ENCODE assay signal across 9 cellular contexts in the genomic region with DNA sequence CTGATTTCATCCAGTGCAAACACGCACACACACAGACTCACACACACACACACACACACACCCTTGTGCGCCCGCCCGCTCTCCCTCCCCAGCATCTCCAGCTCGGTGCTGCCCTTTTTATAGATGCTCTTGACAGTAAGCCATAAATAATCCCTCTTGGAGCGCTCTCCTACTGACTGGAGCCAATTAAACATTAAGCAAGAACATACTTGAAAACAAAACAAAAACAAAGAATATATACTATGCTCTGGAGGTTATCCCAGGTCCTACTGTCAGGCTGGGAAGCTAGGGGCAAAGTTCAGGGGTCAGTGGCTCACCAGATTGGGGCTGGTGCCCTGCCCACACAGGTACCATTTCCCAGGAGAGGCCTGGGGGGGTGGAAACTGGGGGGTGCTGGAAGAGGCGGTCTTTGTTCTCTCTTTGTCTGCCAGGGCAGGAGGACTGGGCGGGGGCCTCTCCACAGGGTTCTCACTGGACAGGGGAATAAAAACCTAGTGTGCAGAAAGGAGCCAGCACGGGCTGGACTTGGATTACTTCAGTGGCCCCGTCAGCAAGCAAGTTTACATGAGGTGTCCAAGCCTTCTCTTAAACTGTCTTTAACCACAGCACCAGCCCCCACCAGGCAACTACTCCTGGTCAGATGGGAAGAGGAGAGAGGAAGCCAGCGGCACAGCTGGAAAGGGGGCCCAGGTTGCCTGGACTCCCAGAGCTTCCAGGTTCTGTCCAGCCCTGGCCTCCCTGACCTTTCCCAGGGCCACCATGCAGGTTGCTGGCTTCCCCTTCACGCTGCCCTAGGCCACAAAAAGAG. TPM values are rescaled to one million over a fixed set of nuclear protein-coding genes. Genes with fewer than 3 reads are reported as not detected.
DNase-seq lines count a peak whose midpoint lies in the region; TF ChIP-seq lines count a peak whose summit lies in the region.
"Had no signal": no experiment of that assay in that cellular context is flagged by ENCODE, and none has a peak within 500 bp of the region (broad histone marks: within the 10 kb centered on the region; RNA-seq: fewer than 3 reads in every experiment).

No MANE protein-coding gene starts in this region.

- peak overlapping the region; percentile 17 to 29 for H3K9ac ChIP-seq in stomach smooth muscle (ENCODE audit: low read length in 2 of 2)

- H3K27ac ChIP-seq in hepatocyte (peak overlapping the region; percentile 97), stomach smooth muscle (ENCODE audit: low read length) (peak overlapping the region; percentile 80)

- in situ Hi-C loops in KBM-7 (cut with MboI; ENCODE audit: low pct_unique_long_range_greater_than_20kb, low sequenced_read_pairs): no loop called here

- DNase-seq in activated naive CD8-positive, alpha-beta T cell treated with anti-CD3 and anti-CD28 coated beads for 36 hours: no peak
- DNase-seq in SHP77 treated with DMSO at 0.1 percent for 48 hours (lab: John Stamatoyannopoulos, UW) (peak; percentile 72), hepatocyte (ENCODE audit: low spot score) (peak; percentile 91), 8988T (no peak), KBM-7 (no peak)
- no peak for DNase-seq in stimulated activated CD4-positive, alpha-beta T cell treated with anti-CD3 and anti-CD28 coated beads, Interleukin-4, amount 100 ng/mL, for 1 hour
- DNase-seq: CD4-positive, CD25-positive, alpha-beta regulatory T cell had no signal

- H3K4me3 Mint-ChIP-seq in activated naive CD8-positive, alpha-beta T cell: no peak overlapping the region
- H3K4me3 Mint-ChIP-seq in activated naive CD8-positive, alpha-beta T cell treated with anti-CD3 and anti-CD28 coated beads for 36 hours: no peak overlapping the region
- H3K4me3 Mint-ChIP-seq: CD4-positive, CD25-positive, alpha-beta regulatory T cell had no signal

- H3K9me3 Mint-ChIP-seq in activated naive CD8-positive, alpha-beta T cell (ENCODE audit: low read depth): no peaks in the 10 kb centered on the region
- H3K9me3 Mint-ChIP-seq in activated naive CD8-positive, alpha-beta T cell treated with anti-CD3 and anti-CD28 coated beads for 36 hours: no peaks in the 10 kb centered on the region
- H3K9me3 Mint-ChIP-seq: CD4-positive, CD25-positive, alpha-beta regulatory T cell had no signal

- no peaks in the 10 kb centered on the region for H3K9me2 ChIP-seq in hepatocyte (replicated peaks; ENCODE audit: insufficient read depth)

- peaks cover 34% of the 10 kb centered on the region for H3K79me2 ChIP-seq in hepatocyte

- H3K36me3 ChIP-seq in hepatocyte (replicated peaks; ENCODE audit: insufficient read depth, low read depth): no peaks in the 10 kb centered on the region
- peaks cover 3 to 5% of the 10 kb centered on the region in 2 donors for H3K36me3 ChIP-seq in stomach smooth muscle (ENCODE audit: control insufficient read depth in 2 of 2, insufficient read depth in 2 of 2, low read length in 2 of 2)

- no peak for TF ChIP-seq CTCF in hepatocyte (IDR thresholded peaks at IDR 0.05; ENCODE audit: poor library complexity)

- H3K27me3 ChIP-seq in hepatocyte (no peaks in the 10 kb centered on the region), stomach smooth muscle (ENCODE audit: control insufficient read depth in 1 of 2, insufficient read depth in 2 of 2, low read length in 2 of 2) (no peaks in the 10 kb centered on the region)

- H3K9me3 ChIP-seq in hepatocyte (ENCODE audit: low read depth) (no peaks in the 10 kb centered on the region), stomach smooth muscle (ENCODE audit: control insufficient read depth in 2 of 2, low read length in 2 of 2) (no peaks in the 10 kb centered on the region)

- no peak overlapping the region for H3K4me3 ChIP-seq in hepatocyte
- H3K4me3 ChIP-seq in stomach smooth muscle (ENCODE audit: low read length in 2 of 2): peak overlapping the region; percentile 29 to 40

- 14% methylated on average over 12 of the region's 12 CpGs for WGBS in hepatocyte (ENCODE audit: low lambda C conversion rate, missing lambda C conversion rate)

- H3K27me3 Mint-ChIP-seq in activated naive CD8-positive, alpha-beta T cell: no peaks in the 10 kb centered on the region
- H3K27me3 Mint-ChIP-seq in activated naive CD8-positive, alpha-beta T cell treated with anti-CD3 and anti-CD28 coated beads for 36 hours: no peaks in the 10 kb centered on the region
- H3K27me3 Mint-ChIP-seq: CD4-positive, CD25-positive, alpha-beta regulatory T cell had no signal

- no peak overlapping the region for H2AFZ ChIP-seq in hepatocyte

- no peaks in the 10 kb centered on the region for H3K36me3 Mint-ChIP-seq in activated naive CD8-positive, alpha-beta T cell
- H3K36me3 Mint-ChIP-seq in activated naive CD8-positive, alpha-beta T cell treated with anti-CD3 and anti-CD28 coated beads for 36 hours: peaks cover 2% of the 10 kb centered on the region

- H3K4me1 ChIP-seq in hepatocyte (ENCODE audit: insufficient read depth) (peaks cover 97% of the 10 kb centered on the region), stomach smooth muscle (ENCODE audit: control insufficient read depth, insufficient read depth, low read length) (peaks cover 69% of the 10 kb centered on the region)

- peak overlapping the region; percentile 61 for H3K27ac Mint-ChIP-seq in activated naive CD8-positive, alpha-beta T cell
- no peak overlapping the region for H3K27ac Mint-ChIP-seq in activated naive CD8-positive, alpha-beta T cell treated with anti-CD3 and anti-CD28 coated beads for 36 hours

- H4K20me1 ChIP-seq in hepatocyte (ENCODE audit: insufficient read depth, poor library complexity, severe bottlenecking): no peaks in the 10 kb centered on the region

- peak overlapping the region; percentile 61 for H3K4me2 ChIP-seq in hepatocyte

- peaks cover 24% of the 10 kb centered on the region for H3K4me1 Mint-ChIP-seq in activated naive CD8-positive, alpha-beta T cell (ENCODE audit: low read depth)
- H3K4me1 Mint-ChIP-seq in activated naive CD8-positive, alpha-beta T cell treated with anti-CD3 and anti-CD28 coated beads for 36 hours: peaks cover 30% of the 10 kb centered on the region

RNA-seq across cellular contexts. Expression of gene BMF, which starts 16.1 kb away (rescaled TPM):
- 1 to 10 TPM; 5.1 to 5.4 TPM for total RNA-seq in activated naive CD8-positive, alpha-beta T cell treated with anti-CD3 and anti-CD28 coated beads for 36 hours
- 33.9 and 41.8 TPM in 2 replicates for total RNA-seq in hepatocyte
- 13.8 and 15.9 TPM in 2 replicates for polyA plus RNA-seq in hepatocyte

RNA-seq across cellular contexts. Expression of gene SRP14, which starts 53.6 kb away (rescaled TPM):
- 100 to 1,000 TPM; 161 to 169 TPM for total RNA-seq in activated naive CD8-positive, alpha-beta T cell treated with anti-CD3 and anti-CD28 coated beads for 36 hours
- total RNA-seq in hepatocyte: 219 and 274 TPM in 2 replicates
- polyA plus RNA-seq in hepatocyte: 804 and 827 TPM in 2 replicates

Comparison
In these comparisons a context has a peak if more than half of its experiments do, and no peak if none do; other contexts are left out.
1. DNase-seq: peak in SHP77 treated with DMSO at 0.1 percent for 48 hours (single experiment) and hepatocyte (single experiment); none in activated naive CD8-positive, alpha-beta T cell treated with anti-CD3 and anti-CD28 coated beads for 36 hours (single experiment), 8988T (single experiment), KBM-7 (single experiment) and stimulated activated CD4-positive, alpha-beta T cell treated with anti-CD3 and anti-CD28 coated beads, Interleukin-4, amount 100 ng/mL, for 1 hour (single experiment).